Comparison of ENCODE assay signal across 11 cellular contexts in genomic region chr21:46424062-46424591, GRCh38. TPM values are rescaled to one million over a fixed set of nuclear protein-coding genes. Genes with fewer than 3 reads are reported as not detected.
DNase-seq lines count a peak whose midpoint lies in the region; ATAC-seq and TF ChIP-seq lines count a peak whose summit lies in the region.
"Had no signal": no experiment of that assay in that cellular context is flagged by ENCODE, and none has a peak within 500 bp of the region (broad histone marks: within the 10 kb centered on the region; RNA-seq: fewer than 3 reads in every experiment).

No MANE protein-coding gene starts in this region.

- H4K20me1 ChIP-seq in OCI-LY1 (ENCODE audit: insufficient read depth, low read length): no peaks in the 10 kb centered on the region

- peaks cover 42% of the 10 kb centered on the region for H3K36me3 ChIP-seq in OCI-LY1 (ENCODE audit: insufficient read depth, low read length)
- H3K36me3 ChIP-seq in gastroesophageal sphincter: peaks cover 0 to 88% of the 10 kb centered on the region in 2 donors

- no peaks in the 10 kb centered on the region for H3K9me2 ChIP-seq in OCI-LY1 (ENCODE audit: low read depth, low read length)

- no peaks in the 10 kb centered on the region for H3K9me3 Mint-ChIP-seq in activated naive CD8-positive, alpha-beta T cell treated with anti-CD3 and anti-CD28 coated beads for 36 hours
- H3K9me3 Mint-ChIP-seq in naive thymus-derived CD8-positive, alpha-beta T cell: no peaks in the 10 kb centered on the region

- H3K9me3 ChIP-seq in OCI-LY1 (ENCODE audit: low read length) (no peaks in the 10 kb centered on the region), gastroesophageal sphincter (no peaks in the 10 kb centered on the region)
- H3K9me3 ChIP-seq: MG63 had no signal

- no peaks in the 10 kb centered on the region for H3K4me1 ChIP-seq in OCI-LY1 (ENCODE audit: insufficient read depth, low read length, severe bottlenecking)
- H3K4me1 ChIP-seq in gastroesophageal sphincter: no peaks in the 10 kb centered on the region

- no peak overlapping the region for H3K9ac ChIP-seq in OCI-LY1 (ENCODE audit: low read length)

- TF ChIP-seq CTCF in OCI-LY1 (IDR thresholded peaks at IDR 0.05; ENCODE audit: low read length) (no peak), gastroesophageal sphincter (IDR thresholded peaks at IDR 0.05) (no peak)

- H3K4me1 Mint-ChIP-seq in activated naive CD8-positive, alpha-beta T cell treated with anti-CD3 and anti-CD28 coated beads for 36 hours: peaks cover 22% of the 10 kb centered on the region
- H3K4me1 Mint-ChIP-seq in naive thymus-derived CD8-positive, alpha-beta T cell: peaks cover 13 to 46% (median 43%) of the 10 kb centered on the region in 4 donors

- peak overlapping the region; percentile 98 for H3K27ac Mint-ChIP-seq in activated naive CD8-positive, alpha-beta T cell treated with anti-CD3 and anti-CD28 coated beads for 36 hours
- peak overlapping the region; percentile 94 to 100 (median 99) for H3K27ac Mint-ChIP-seq in naive thymus-derived CD8-positive, alpha-beta T cell

- peak; percentile 27 to 54 for ATAC-seq in naive thymus-derived CD8-positive, alpha-beta T cell
- no peak for ATAC-seq in GM19324 (IDR thresholded peaks at IDR 0.05; ENCODE audit: low FRiP score, unreplicated experiment)
- ATAC-seq in GM21381 (IDR thresholded peaks at IDR 0.05; ENCODE audit: unreplicated experiment): no peak
- no peak for ATAC-seq in gastroesophageal sphincter
- ATAC-seq: GM12878 had no signal

- DNase-seq in D341Med (ENCODE audit: low spot score) (peak; percentile 36), glomerular visceral epithelial cell (ENCODE audit: extremely low spot score) (no peak)
- DNase-seq in activated naive CD8-positive, alpha-beta T cell treated with anti-CD3 and anti-CD28 coated beads for 36 hours: no peak
- peak in 8 of 10 donors; percentile 25 to 74 (median 50) for DNase-seq in naive thymus-derived CD8-positive, alpha-beta T cell
- DNase-seq: MG63, NCI-H446 had no signal

- H3K36me3 Mint-ChIP-seq in activated naive CD8-positive, alpha-beta T cell treated with anti-CD3 and anti-CD28 coated beads for 36 hours: peaks cover 16% of the 10 kb centered on the region
- H3K36me3 Mint-ChIP-seq in naive thymus-derived CD8-positive, alpha-beta T cell: peaks cover 0 to 20% (median 6%) of the 10 kb centered on the region in 3 donors

- no peaks in the 10 kb centered on the region for H3K27me3 Mint-ChIP-seq in activated naive CD8-positive, alpha-beta T cell treated with anti-CD3 and anti-CD28 coated beads for 36 hours
- H3K27me3 Mint-ChIP-seq in naive thymus-derived CD8-positive, alpha-beta T cell: no peaks in the 10 kb centered on the region

- no peak overlapping the region for H2AFZ ChIP-seq in OCI-LY1 (ENCODE audit: low read length)

- H3K27ac ChIP-seq in OCI-LY1 (ENCODE audit: low read depth, low read length, poor library complexity, severe bottlenecking) (peak overlapping the region; percentile 43), gastroesophageal sphincter (no peak overlapping the region)

- 88 to 92% methylated on average over 4 to 5 of the region's 15 CpGs for WGBS in gastroesophageal sphincter (ENCODE audit: low coverage in 1 of 2), 2 donors

- H3K4me3 ChIP-seq in OCI-LY1 (ENCODE audit: low read depth, low read length, poor library complexity, severe bottlenecking) (no peak overlapping the region), gastroesophageal sphincter (no peak overlapping the region)
- H3K4me3 ChIP-seq: GM12878, MG63 had no signal

- no peak for TF ChIP-seq EP300 in gastroesophageal sphincter (IDR thresholded peaks at IDR 0.05)

- H3K79me2 ChIP-seq in OCI-LY1 (ENCODE audit: insufficient read depth, low read length): no peaks in the 10 kb centered on the region

- H3F3A ChIP-seq in OCI-LY1 (ENCODE audit: insufficient read depth, low read length): no peaks in the 10 kb centered on the region

- POLR2A ChIA-PET in naive thymus-derived CD8-positive, alpha-beta T cell (lab: Charles Lee): interaction anchor here (0.6 to 6.0 kb wide), 20 partner anchors 8 to 216 kb away, joined by 3 to 65 read pairs (median 4); partner anchors contain the start of genes DIP2A, MCM3AP and PRMT2

- TF ChIP-seq POLR2A in gastroesophageal sphincter (IDR thresholded peaks at IDR 0.05): no peak

- H3K4me2 ChIP-seq in OCI-LY1 (ENCODE audit: low read length): no peak overlapping the region

- no peaks in the 10 kb centered on the region for H3K27me3 ChIP-seq in OCI-LY1 (ENCODE audit: insufficient read depth, low read length)
- H3K27me3 ChIP-seq in gastroesophageal sphincter: no peaks in the 10 kb centered on the region
- H3K27me3 ChIP-seq: MG63 had no signal

- peak overlapping the region; percentile 45 for H3K4me3 Mint-ChIP-seq in activated naive CD8-positive, alpha-beta T cell treated with anti-CD3 and anti-CD28 coated beads for 36 hours
- peak overlapping the region; percentile 72 to 92 (median 88) for H3K4me3 Mint-ChIP-seq in naive thymus-derived CD8-positive, alpha-beta T cell

RNA-seq across cellular contexts. Expression of gene DIP2A, which starts 34.6 kb away (rescaled TPM):
- 10 to 100 TPM; 19.0 to 21.2 TPM for total RNA-seq in activated naive CD8-positive, alpha-beta T cell treated with anti-CD3 and anti-CD28 coated beads for 36 hours
- total RNA-seq in naive thymus-derived CD8-positive, alpha-beta T cell: 100 to 1,000 TPM; 158 to 163 TPM
- 10 to 100 TPM; 26.8 to 33.6 (median 28.6) TPM for polyA plus RNA-seq in naive thymus-derived CD8-positive, alpha-beta T cell
- 10 to 100 TPM; 19.9 to 40.8 (median 31.1) TPM for total RNA-seq in gastroesophageal sphincter

Comparison
In these comparisons a context has a peak if more than half of its experiments do, and no peak if none do; other contexts are left out.
1. DNase-seq: peak in D341Med (single experiment) and naive thymus-derived CD8-positive, alpha-beta T cell (8 of 10); none in activated naive CD8-positive, alpha-beta T cell treated with anti-CD3 and anti-CD28 coated beads for 36 hours (single experiment) and glomerular visceral epithelial cell (single experiment).
2. ATAC-seq: peak in naive thymus-derived CD8-positive, alpha-beta T cell (2 of 2); none in GM19324 (single experiment), GM21381 (single experiment) and gastroesophageal sphincter (single experiment).